ENCODE assay signal across 1 cellular context in genomic region chr7:18395868-18396267, GRCh38.
TF ChIP-seq lines count a peak whose summit lies in the region.

No MANE protein-coding gene starts in this region.

TF ChIP-seq in K562, 482 proteins besides CTCF, POLR2A, EP300 and RAD21 (continued from another document):
- TF ChIP-seq ZNF274 (IDR thresholded peaks at IDR 0.05; ENCODE audit: borderline replicate concordance, low read depth, low read length) (no peak), TRIM28 (IDR thresholded peaks at IDR 0.05) (no peak), STAG1 (CRISPR knock-in tag; IDR thresholded peaks at IDR 0.05; ENCODE audit: borderline replicate concordance) (no peak), XRCC5 (IDR thresholded peaks at IDR 0.05; ENCODE audit: low read depth, low read length) (no peak), MXI1 (IDR thresholded peaks at IDR 0.05; ENCODE audit: low read depth, low read length) (no peak), ZNF512 (tag; IDR thresholded peaks at IDR 0.05) (no peak), MXD1 (CRISPR knock-in tag; IDR thresholded peaks at IDR 0.05; ENCODE audit: borderline replicate concordance, poor library complexity, severe bottlenecking) (no peak), LEF1 (IDR thresholded peaks at IDR 0.05) (no peak), PCBP2 (IDR thresholded peaks at IDR 0.05; ENCODE audit: low read depth, low read length, poor library complexity, severe bottlenecking) (peak; percentile 62), DMBX1 (CRISPR knock-in tag; IDR thresholded peaks at IDR 0.05; ENCODE audit: borderline replicate concordance) (no peak), RBBP5 (IDR thresholded peaks at IDR 0.05; ENCODE audit: borderline replicate concordance, insufficient read depth, low read length, poor library complexity, severe bottlenecking) (no peak), ETV5 (CRISPR knock-in tag; IDR thresholded peaks at IDR 0.05; ENCODE audit: low read depth) (no peak), HDAC6 (IDR thresholded peaks at IDR 0.05; ENCODE audit: low read depth, low read length) (no peak), KDM4B (IDR thresholded peaks at IDR 0.05; ENCODE audit: borderline replicate concordance in 2 of 2, low read depth in 1 of 2) (no peak), MLLT1 (IDR thresholded peaks at IDR 0.05) (no peak), PCBP1 (IDR thresholded peaks at IDR 0.05; ENCODE audit: low read depth, low read length, poor library complexity, severe bottlenecking) (peak; percentile 67), U2AF1 (optimal IDR thresholded peaks at IDR 0.05; ENCODE audit: low read depth, low read length) (no peak), HNRNPK (IDR thresholded peaks at IDR 0.05; ENCODE audit: low read depth, low read length, poor library complexity, severe bottlenecking) (peak; percentile 20), THAP7 (CRISPR knock-in tag; IDR thresholded peaks at IDR 0.05) (no peak), MIER1 (IDR thresholded peaks at IDR 0.05; ENCODE audit: low read depth) (no peak)
